8 cellular contexts compared by ENCODE assay signal in genomic region chr7:66921396-66921917, GRCh38. TPM values are rescaled to one million over a fixed set of nuclear protein-coding genes. Genes with fewer than 3 reads are reported as not detected.
A peak's percentile ranks its signal among the peaks of the same experiment; 100 is the strongest.
DNase-seq lines count a peak whose midpoint lies in the region; ATAC-seq, FAIRE-seq and TF ChIP-seq lines count a peak whose summit lies in the region.

No MANE protein-coding gene starts in this region.

- dilution Hi-C loops in keratinocyte (cut with MboI; ENCODE audit: extremely low pct_ligation_motif_present, low sequenced_read_pairs): no loop called here

- H3K9me3 ChIP-seq in Peyer's patch (no peaks in the 10 kb centered on the region), keratinocyte (ENCODE audit: control insufficient read depth, low read depth, low read length) (no peaks in the 10 kb centered on the region)

- H3K4me2 ChIP-seq in keratinocyte (ENCODE audit: control insufficient read depth, extremely low read depth, insufficient read depth, low read depth, low read length): peak overlapping the region; percentile 100

- peaks cover 3% of the 10 kb centered on the region for H3K9me1 ChIP-seq in keratinocyte (ENCODE audit: control insufficient read depth, extremely low read depth, insufficient read depth, low read length)

- H3K9ac ChIP-seq in keratinocyte (ENCODE audit: control insufficient read depth, extremely low read depth, insufficient read depth, low read length): peak overlapping the region; percentile 90

- in situ Hi-C loops in T47D (cut with HindIII; ENCODE audit: low pct_unique_long_range_greater_than_20kb, low sequenced_read_pairs): no loop called here

- FAIRE-seq in keratinocyte (lab: Jason Lieb, UNC): no peak

- DNase-seq in Peyer's patch (peak in 1 of 3 donors; percentile 22), T47D (ENCODE audit: low read depth in 1 of 2, low spot score in 1 of 2) (peak; percentile 65 to 72), keratinocyte (ENCODE audit: low read depth, low spot score) (no peak), SW 1271 (lab: John Stamatoyannopoulos, UW) (no peak)
- DNase-seq in stimulated activated CD4-positive, alpha-beta T cell treated with anti-CD3 and anti-CD28 coated beads, Interleukin-2, amount 100 ng/mL, for 48 hours: peak; percentile 3 to 9

- H3K4me3 ChIP-seq in ACC112 (ENCODE audit: low read depth, low read length) (peak overlapping the region; percentile 91), Peyer's patch (peak overlapping the region; percentile 85 to 95 (median 92)), keratinocyte (ENCODE audit: control insufficient read depth in 2 of 3, extremely low read depth in 1 of 3, insufficient read depth in 2 of 3, low read depth in 1 of 3, low read length in 3 of 3) (peak overlapping the region; percentile 80 to 87 (median 87))

- H4K20me1 ChIP-seq in keratinocyte (ENCODE audit: control insufficient read depth, extremely low read depth, insufficient read depth, low read length): peaks cover 5% of the 10 kb centered on the region

- H3K79me2 ChIP-seq in ACC112 (ENCODE audit: control insufficient read depth, insufficient read depth, low read length, unreplicated experiment): peaks cover 52% of the 10 kb centered on the region
- peaks cover 55% of the 10 kb centered on the region for H3K79me2 ChIP-seq in keratinocyte (ENCODE audit: control insufficient read depth, insufficient read depth, low read length)

- H3K36me3 ChIP-seq in ACC112 (ENCODE audit: insufficient read depth, low read length) (peaks cover 2% of the 10 kb centered on the region; the same call in 1 of the 2 replicates), Peyer's patch (peaks cover 0 to 7% (median 3%) of the 10 kb centered on the region in 3 donors), keratinocyte (ENCODE audit: control insufficient read depth in 2 of 2, extremely low read depth in 1 of 2, insufficient read depth in 2 of 2, low read length in 2 of 2) (peaks cover 3 to 4% of the 10 kb centered on the region in 2 experiments)

- no peak for TF ChIP-seq POLR2A in Peyer's patch (IDR thresholded peaks at IDR 0.05)

- H2AFZ ChIP-seq in ACC112 (ENCODE audit: low read length, unreplicated experiment) (peak overlapping the region; percentile 52), keratinocyte (ENCODE audit: control insufficient read depth, low read length) (no peak overlapping the region)

- H3K27me3 ChIP-seq in ACC112 (ENCODE audit: insufficient read depth, low read length): no peaks in the 10 kb centered on the region
- no peaks in the 10 kb centered on the region for H3K27me3 ChIP-seq in Peyer's patch
- no peaks in the 10 kb centered on the region for H3K27me3 ChIP-seq in keratinocyte (ENCODE audit: control insufficient read depth, extremely low read depth, insufficient read depth, low read length)

- no peak for TF ChIP-seq CTCF in Peyer's patch (IDR thresholded peaks at IDR 0.05)
- no peak for TF ChIP-seq CTCF in keratinocyte (optimal IDR thresholded peaks at IDR 0.05 in 1 of 3, IDR thresholded peaks at IDR 0.05 in 1 of 3, conservative IDR thresholded peaks at IDR 0.05 in 1 of 3; ENCODE audit: extremely low read depth in 1 of 3, insufficient read depth in 2 of 3, low read length in 3 of 3)

- ATAC-seq in GM18511 (IDR thresholded peaks at IDR 0.05; ENCODE audit: unreplicated experiment): peak; percentile 36
- peak; percentile 18 for ATAC-seq in HG03103 (IDR thresholded peaks at IDR 0.05; ENCODE audit: low read depth, unreplicated experiment)

- H3K4me1 ChIP-seq in ACC112 (ENCODE audit: control insufficient read depth, insufficient read depth, low read length, unreplicated experiment): peaks cover 7% of the 10 kb centered on the region
- H3K4me1 ChIP-seq in Peyer's patch: peaks cover 0 to 23% (median 3%) of the 10 kb centered on the region in 4 donors
- peaks cover 15% of the 10 kb centered on the region for H3K4me1 ChIP-seq in keratinocyte (ENCODE audit: control insufficient read depth, extremely low read depth, insufficient read depth, low read length)

- peak overlapping the region; percentile 66 for H3K27ac ChIP-seq in ACC112 (ENCODE audit: low read depth, low read length)
- H3K27ac ChIP-seq in Peyer's patch: peak overlapping the region; percentile 87 to 94 (median 90)
- peak overlapping the region; percentile 79 for H3K27ac ChIP-seq in keratinocyte (ENCODE audit: control insufficient read depth, insufficient read depth, low read length)

RNA-seq across cellular contexts. Expression of gene TMEM248, which starts 0.4 kb away (rescaled TPM):
- total RNA-seq in Peyer's patch: 100 to 1,000 TPM in 3 of 4 donors, 10 to 100 TPM in 1; 61.9 to 125 (median 115) TPM
- 70.2 to 157 TPM (median 74.8 TPM) in 3 replicates for polyA plus RNA-seq in keratinocyte
- 23.8 TPM for polyA plus RNA-seq in keratinocyte (2011; ENCODE audit: low read depth)
- polyA plus RNA-seq in keratinocyte (2011; cell fraction: cytosol; rRNA removed): 118 and 120 TPM in 2 replicates
- 112 and 143 TPM in 2 replicates for polyA plus RNA-seq in keratinocyte (2011; cell fraction: nucleus; rRNA removed)
- polyA plus RNA-seq in keratinocyte (2012; ENCODE audit: low replicate concordance): 40.3 and 46.9 TPM in 2 replicates
- polyA minus RNA-seq in keratinocyte: 148 to 347 TPM (median 178 TPM) in 3 replicates
- polyA minus RNA-seq in keratinocyte (2011; cell fraction: cytosol; rRNA and poly(A)+ RNA removed): 79.8 TPM
- polyA minus RNA-seq in keratinocyte (2011; cell fraction: nucleus; rRNA and poly(A)+ RNA removed): 49.4 and 68.9 TPM in 2 replicates

Comparison
In these comparisons a context has a peak if more than half of its experiments do, and no peak if none do; other contexts are left out.
1. DNase-seq: peak in T47D (2 of 2) and stimulated activated CD4-positive, alpha-beta T cell treated with anti-CD3 and anti-CD28 coated beads, Interleukin-2, amount 100 ng/mL, for 48 hours (2 of 2); none in keratinocyte (single experiment) and SW 1271 (0 of 2).
2. Peak in every context shown above with its lines, with median percentiles within 50 percentile points of each other: H3K27ac ChIP-seq and H3K4me3 ChIP-seq.